Comparison of ENCODE assay signal across 11 cellular contexts in the genomic region with DNA sequence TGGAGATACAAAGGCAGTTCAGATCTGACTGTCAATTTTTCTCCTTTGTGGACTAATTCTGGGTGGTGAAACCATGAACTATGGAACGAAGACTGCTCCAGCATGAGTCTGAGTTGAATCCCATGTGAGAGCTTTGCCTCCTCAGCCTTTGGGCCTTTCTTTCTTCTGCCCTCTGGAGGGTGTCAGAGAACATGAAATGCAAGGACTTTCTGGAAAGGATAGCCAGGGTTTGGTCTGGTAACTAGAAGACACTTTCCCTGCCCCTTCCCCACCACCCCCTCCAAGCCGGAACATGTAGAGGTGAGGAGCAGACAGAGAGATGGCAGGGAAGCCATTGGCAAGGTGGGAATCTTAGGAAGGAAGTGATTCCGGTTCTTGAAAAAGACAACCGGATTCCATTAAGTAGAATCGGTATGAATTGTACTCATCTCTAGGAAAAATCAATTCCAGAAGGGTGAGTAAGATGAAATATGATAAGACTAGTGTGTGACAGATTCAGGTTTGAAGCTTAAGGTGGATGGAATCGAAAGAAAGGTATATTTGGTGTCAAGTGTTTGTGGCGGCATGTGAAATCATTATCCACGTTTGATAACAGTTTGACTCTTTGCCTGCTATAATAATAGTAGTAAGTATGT. TPM values are rescaled to one million over a fixed set of nuclear protein-coding genes. Genes with fewer than 3 reads are reported as not detected.
DNase-seq lines count a peak whose midpoint lies in the region; ATAC-seq and TF ChIP-seq lines count a peak whose summit lies in the region.
"Had no signal": no experiment of that assay in that cellular context is flagged by ENCODE, and none has a peak within 500 bp of the region (broad histone marks: within the 10 kb centered on the region; RNA-seq: fewer than 3 reads in every experiment).

No MANE protein-coding gene starts in this region.

- no peaks in the 10 kb centered on the region for H3K79me2 ChIP-seq in Karpas-422 (ENCODE audit: low read length)

- no peaks in the 10 kb centered on the region for H4K20me1 ChIP-seq in Karpas-422 (ENCODE audit: insufficient read depth, low read depth, low read length)

- ATAC-seq in lower lobe of right lung: no peak
- no peak for ATAC-seq in HG02763 (IDR thresholded peaks at IDR 0.05; ENCODE audit: unreplicated experiment)

- intact Hi-C loops in lower lobe of right lung (cut with DNase I) (no loop called here), lower leg skin (cut with DNase I; ENCODE audit: low total_unique reads) (no loop called here)

- DNase-seq in AG09319 (ENCODE audit: extremely low read depth, low read depth) (no peak), Karpas-422 (peak; percentile 42), coronary artery (ENCODE audit: low spot score) (no peak), lower lobe of right lung (no peak), KBM-7 (no peak), lower leg skin (ENCODE audit: low spot score in 2 of 2) (no peak)
- no peak for DNase-seq in stimulated activated CD4-positive, alpha-beta T cell treated with anti-CD3 and anti-CD28 coated beads, Interleukin-4, amount 100 ng/mL, for 24 hours
- DNase-seq: activated CD4-positive, CD25-positive, alpha-beta regulatory T cell; NCI-H1092; testis had no signal

- whole genome bisulfite sequencing in lower leg skin, 2 donors: 58 to 63% methylated on average over 8 of the region's 8 CpGs

- no peak for TF ChIP-seq POLR2A in lower leg skin (IDR thresholded peaks at IDR 0.05)

- H3K27me3 ChIP-seq in Karpas-422 (ENCODE audit: low read length) (no peaks in the 10 kb centered on the region), lower lobe of right lung (ENCODE audit: low read depth) (no peaks in the 10 kb centered on the region)
- H3K27me3 ChIP-seq: testis had no signal

- no peaks in the 10 kb centered on the region for H3K9me2 ChIP-seq in Karpas-422 (replicated peaks; ENCODE audit: insufficient read depth, low read length)

- H3K4me2 ChIP-seq in Karpas-422 (ENCODE audit: low read depth, low read length, poor library complexity, severe bottlenecking): no peak overlapping the region

- TF ChIP-seq CTCF in AG09319 (IDR thresholded peaks at IDR 0.05; ENCODE audit: low read depth, low read length) (peak; percentile 63), coronary artery (IDR thresholded peaks at IDR 0.05) (no peak), lower lobe of right lung (IDR thresholded peaks at IDR 0.05) (peak; percentile 18), lower leg skin (IDR thresholded peaks at IDR 0.05) (no peak)

- in situ Hi-C loops in KBM-7 (cut with MboI; ENCODE audit: low pct_unique_long_range_greater_than_20kb, low sequenced_read_pairs): no loop called here

- H3K4me1 ChIP-seq in Karpas-422 (ENCODE audit: low read length) (no peaks in the 10 kb centered on the region), lower lobe of right lung (peaks cover 4% of the 10 kb centered on the region)
- H3K4me1 ChIP-seq: testis had no signal

- H3K36me3 ChIP-seq in Karpas-422 (ENCODE audit: insufficient read depth, low read length) (no peaks in the 10 kb centered on the region), lower lobe of right lung (no peaks in the 10 kb centered on the region)

- no peak overlapping the region for H3K4me3 ChIP-seq in Karpas-422 (ENCODE audit: low read length)
- peak overlapping the region; percentile 1 for H3K4me3 ChIP-seq in coronary artery
- no peak overlapping the region for H3K4me3 ChIP-seq in lower lobe of right lung
- no peak overlapping the region for H3K4me3 ChIP-seq in lower leg skin (ENCODE audit: low read depth, poor library complexity, severe bottlenecking)
- H3K4me3 ChIP-seq: testis had no signal

- no peak overlapping the region for H2AFZ ChIP-seq in Karpas-422 (ENCODE audit: low read length)

- H3K27ac ChIP-seq in Karpas-422 (ENCODE audit: low read length) (no peak overlapping the region), coronary artery (peak overlapping the region; percentile 64 to 90), lower lobe of right lung (no peak overlapping the region)
- H3K27ac ChIP-seq: testis had no signal

- H3K9ac ChIP-seq in Karpas-422 (ENCODE audit: low read length): no peak overlapping the region

- H3K9me3 ChIP-seq in Karpas-422 (ENCODE audit: low read length) (no peaks in the 10 kb centered on the region), lower lobe of right lung (no peaks in the 10 kb centered on the region)
- H3K9me3 ChIP-seq: testis had no signal

RNA-seq across cellular contexts. Expression of a gene that starts 19.0 kb away (rescaled TPM):
- total RNA-seq in Karpas-422 (2014; rRNA removed; shearing (Covaris generic); ENCODE audit: low replicate concordance): not detected in 2 replicates
- 248 TPM for total RNA-seq in lower lobe of right lung
- total RNA-seq in lower leg skin: 100 to 1,000 TPM in 2 of 4 donors, 10 to 100 TPM in 2; 85.9 to 140 (median 107) TPM

Comparison
In these comparisons a context has a peak if more than half of its experiments do, and no peak if none do; other contexts are left out.
1. CTCF ChIP-seq: peak in AG09319 (single experiment) and lower lobe of right lung (single experiment); none in coronary artery (single experiment) and lower leg skin (0 of 3).
2. H3K27ac ChIP-seq: peak in coronary artery (2 of 2); none in Karpas-422 (single experiment) and lower lobe of right lung (single experiment).
3. RNA of a gene that starts 19.0 kb away (total RNA-seq): 248 TPM in lower lobe of right lung (single experiment) and 85.9 to 140 TPM in lower leg skin; not detected in Karpas-422; every median in the first group is over 10 times any median in the second.